In the genomic region with DNA sequence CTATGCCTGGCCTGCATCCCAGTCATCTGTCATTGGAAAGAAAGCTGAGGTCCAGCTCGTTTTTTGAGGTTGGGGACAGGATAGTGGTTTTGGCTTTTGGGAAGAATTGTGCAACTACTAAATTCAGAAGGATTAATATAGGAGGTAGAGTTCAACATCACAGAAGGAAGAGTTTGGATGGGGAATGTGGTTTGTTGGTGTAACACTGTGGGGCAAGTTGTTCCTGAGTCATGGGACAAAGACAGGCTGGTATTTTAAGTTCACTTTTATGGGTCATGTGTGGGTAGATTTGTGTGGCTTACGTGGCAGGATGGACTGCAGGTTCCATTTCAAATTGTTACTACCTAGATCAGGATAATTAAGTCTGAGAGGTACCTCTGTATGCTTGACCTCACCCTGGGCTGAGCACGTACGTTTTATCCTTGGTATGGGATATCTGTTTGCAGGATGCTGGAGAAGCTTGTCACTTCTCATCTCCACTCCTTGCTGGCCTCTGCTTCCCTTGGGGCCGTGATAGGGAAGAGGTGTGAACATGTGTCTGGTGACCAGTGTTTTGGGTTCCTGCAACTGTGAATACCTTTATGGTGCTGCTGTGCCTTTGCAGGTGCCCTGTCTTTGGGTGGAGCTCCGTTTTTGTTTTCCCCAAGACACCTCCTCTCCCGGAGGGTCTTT, we compare ENCODE assay signal across 16 cellular contexts.
DNase-seq lines count a peak whose midpoint lies in the region; ATAC-seq and TF ChIP-seq lines count a peak whose summit lies in the region.
"Had no signal": no experiment of that assay in that cellular context is flagged by ENCODE, and none has a peak within 500 bp of the region (broad histone marks: within the 10 kb centered on the region; RNA-seq: fewer than 3 reads in every experiment).

No MANE protein-coding gene starts in this region.

- peak overlapping the region; percentile 4 for H3K4me2 ChIP-seq in H9 (ENCODE audit: insufficient read depth, insufficient read length, low read length)

- peak; percentile 30 for ATAC-seq in activated T-helper 17 cell treated with anti-CD3 and anti-CD28 coated beads, Interleukin-2, amount 50 U/mL, for 72 hours (replicated peaks)
- no peak for ATAC-seq in GM19324 (IDR thresholded peaks at IDR 0.05; ENCODE audit: low FRiP score, unreplicated experiment)
- ATAC-seq in GM18517 (IDR thresholded peaks at IDR 0.05; ENCODE audit: unreplicated experiment): no peak
- ATAC-seq: upper lobe of right lung had no signal

- H3K9me3 ChIP-seq in H9 (ENCODE audit: control insufficient read depth, low read depth, low read length): no peaks in the 10 kb centered on the region
- H3K9me3 ChIP-seq: colonic mucosa had no signal

- no peak overlapping the region for H2BK5ac ChIP-seq in H9 (ENCODE audit: insufficient read length, low read length)

- WGBS in H9 (ENCODE audit: extremely low coverage, insufficient read length, low lambda C conversion rate): no CpG with 5 or more reads among the region's 7 CpGs

- no peak for TF ChIP-seq CTCF in CD14-positive monocyte (IDR thresholded peaks at IDR 0.05)
- TF ChIP-seq CTCF in H9 (conservative IDR thresholded peaks at IDR 0.05): no peak

- H3K27ac ChIP-seq in H9 (ENCODE audit: insufficient read length, low read depth, low read length): no peak overlapping the region
- H3K27ac ChIP-seq: colonic mucosa, left ventricle myocardium inferior, upper lobe of right lung had no signal

- H2BK12ac ChIP-seq in H9 (ENCODE audit: insufficient read length, low read depth, low read length): no peak overlapping the region

- no peak overlapping the region for H3K4me3 Mint-ChIP-seq in CD14-positive monocyte
- H3K4me3 Mint-ChIP-seq in H9: no peak overlapping the region; a peak in 1 of 5 replicates
- H3K4me3 Mint-ChIP-seq in activated T-helper 17 cell treated with anti-CD3 and anti-CD28 coated beads, Interleukin-2, amount 50 U/mL, for 72 hours: peak overlapping the region; percentile 74
- H3K4me3 Mint-ChIP-seq: nephron had no signal

- intact Hi-C loops in CD14-positive monocyte (cut with micrococcal nuclease): loop anchor here in 1 of 2 donors (10.0 kb wide), 1 partner anchor 59 kb away; no protein-coding TSS in a partner anchor

- peaks cover 0 to 11% (median 4%) of the 10 kb centered on the region in 7 donors for H3K9me3 Mint-ChIP-seq in CD14-positive monocyte
- H3K9me3 Mint-ChIP-seq in H9: peaks cover 0 to 3% of the 10 kb centered on the region in 2 experiments; a peak in 2 of 5 replicates
- H3K9me3 Mint-ChIP-seq in activated T-helper 17 cell treated with anti-CD3 and anti-CD28 coated beads, Interleukin-2, amount 50 U/mL, for 72 hours: peaks cover 4% of the 10 kb centered on the region

- peaks cover 87% of the 10 kb centered on the region for H3K79me2 ChIP-seq in H9 (ENCODE audit: insufficient read depth, low read length)

- H3K27me3 ChIP-seq in H9 (ENCODE audit: insufficient read depth, low read length): no peaks in the 10 kb centered on the region
- H3K27me3 ChIP-seq: colonic mucosa, upper lobe of right lung had no signal

- no peak overlapping the region for H3K56ac ChIP-seq in H9 (ENCODE audit: insufficient read length, low read depth, low read length)

- no peak overlapping the region for H3K23ac ChIP-seq in H9 (ENCODE audit: insufficient read length, low read depth, low read length)

- DNase-seq in CD14-positive monocyte (ENCODE audit: low spot score): no peak
- DNase-seq in H9: no peak
- DNase-seq in myocyte (ENCODE audit: low read depth): peak; percentile 54
- no peak for DNase-seq in HuH-7 (ENCODE audit: low spot score)
- no peak for DNase-seq in retina
- DNase-seq: aorta; colonic mucosa; left ventricle myocardium inferior; SHP77 treated with DMSO at 0.1 percent for 48 hours; stimulated activated CD4-positive, alpha-beta T cell treated with anti-CD3 and anti-CD28 coated beads, Interleukin-2, amount 100 ng/mL, for 24 hours; stimulated activated CD8-positive, alpha-beta memory T cell treated with anti-CD3 and anti-CD28 coated beads, Interleukin-4, amount 100 ng/mL, for 48 hours; upper lobe of right lung had no signal

- H3K27me3 Mint-ChIP-seq in CD14-positive monocyte (ENCODE audit: low read depth in 3 of 3) (peaks cover 0 to 1% (median 0%) of the 10 kb centered on the region in 3 donors), H9 (ENCODE audit: low read depth) (no peaks in the 10 kb centered on the region)
- H3K27me3 Mint-ChIP-seq in activated T-helper 17 cell treated with anti-CD3 and anti-CD28 coated beads, Interleukin-2, amount 50 U/mL, for 72 hours: no peaks in the 10 kb centered on the region

- peaks cover 37 to 44% of the 10 kb centered on the region in 2 donors for H3K36me3 Mint-ChIP-seq in CD14-positive monocyte
- H3K36me3 Mint-ChIP-seq in H9 (ENCODE audit: insufficient read depth in 1 of 3, low read depth in 3 of 3): peaks cover 10 to 38% (median 12%) of the 10 kb centered on the region in 3 experiments
- peaks cover 98% of the 10 kb centered on the region for H3K36me3 Mint-ChIP-seq in activated T-helper 17 cell treated with anti-CD3 and anti-CD28 coated beads, Interleukin-2, amount 50 U/mL, for 72 hours (ENCODE audit: low read depth)

- no peak overlapping the region for H3K4ac ChIP-seq in H9 (ENCODE audit: low read depth, low read length)

- H3K18ac ChIP-seq in H9 (ENCODE audit: insufficient read length, low read depth, low read length): no peak overlapping the region

- H4K5ac ChIP-seq in H9 (ENCODE audit: insufficient read length, low read depth, low read length): no peak overlapping the region

- H2AFZ ChIP-seq in H9 (ENCODE audit: low read length): no peak overlapping the region

- H3K14ac ChIP-seq in H9 (ENCODE audit: insufficient read depth, low read length): no peak overlapping the region; the same call in 1 of the 2 replicates

- H3K4me1 Mint-ChIP-seq in CD14-positive monocyte (peaks cover 78% of the 10 kb centered on the region), H9 (peaks cover 76% of the 10 kb centered on the region in 2 experiments)
- H3K4me1 Mint-ChIP-seq in activated T-helper 17 cell treated with anti-CD3 and anti-CD28 coated beads, Interleukin-2, amount 50 U/mL, for 72 hours: peaks cover 46% of the 10 kb centered on the region

- H3K79me1 ChIP-seq in H9 (ENCODE audit: insufficient read depth, low read depth, low read length, poor library complexity, severe bottlenecking): peaks cover 3% of the 10 kb centered on the region

- no peak overlapping the region for H3K9ac ChIP-seq in H9 (ENCODE audit: extremely low read depth, insufficient read length, low read length)

- H3T11ph ChIP-seq in H9 (ENCODE audit: low read length): no peak overlapping the region

- H4K20me1 ChIP-seq in H9 (ENCODE audit: control insufficient read depth, insufficient read depth, insufficient read length): peaks cover 5% of the 10 kb centered on the region

- H2BK20ac ChIP-seq in H9 (ENCODE audit: low read depth, low read length, poor library complexity, severe bottlenecking): no peak overlapping the region

- H3K4me1 ChIP-seq in H9 (ENCODE audit: insufficient read depth, low read length): peaks cover 33% of the 10 kb centered on the region
- H3K4me1 ChIP-seq: colonic mucosa had no signal

- no peak overlapping the region for H4K91ac ChIP-seq in H9 (ENCODE audit: insufficient read length, low read depth, low read length)

- H2BK15ac ChIP-seq in H9 (ENCODE audit: low read depth, low read length): no peak overlapping the region

- peak overlapping the region; percentile 19 to 87 (median 38) for H3K27ac Mint-ChIP-seq in CD14-positive monocyte
- peak overlapping the region; percentile 1 to 77 (median 26); a peak in 3 of 7 replicates for H3K27ac Mint-ChIP-seq in H9
- peak overlapping the region; percentile 90 for H3K27ac Mint-ChIP-seq in activated T-helper 17 cell treated with anti-CD3 and anti-CD28 coated beads, Interleukin-2, amount 50 U/mL, for 72 hours

- H2BK120ac ChIP-seq in H9 (ENCODE audit: low read depth, low read length, poor library complexity, severe bottlenecking): no peak overlapping the region

- no peak overlapping the region for H4K8ac ChIP-seq in H9 (replicated peaks; ENCODE audit: insufficient read length, low read depth, low read length)

- H3K23me2 ChIP-seq in H9 (ENCODE audit: insufficient read length, low read depth, low read length, poor library complexity, severe bottlenecking): no peaks in the 10 kb centered on the region

- H2AK5ac ChIP-seq in H9 (ENCODE audit: insufficient read length, low read length): no peak overlapping the region

Comparison
In these comparisons a context has a peak if more than half of its experiments do, and no peak if none do; other contexts are left out.
1. H3K27ac Mint-ChIP-seq: peak in every context shown above with its lines; median percentile 90 in activated T-helper 17 cell treated with anti-CD3 and anti-CD28 coated beads, Interleukin-2, amount 50 U/mL, for 72 hours; 38 in CD14-positive monocyte; 26 in H9.